Comparison of ENCODE assay signal across 8 cellular contexts in the genomic region with DNA sequence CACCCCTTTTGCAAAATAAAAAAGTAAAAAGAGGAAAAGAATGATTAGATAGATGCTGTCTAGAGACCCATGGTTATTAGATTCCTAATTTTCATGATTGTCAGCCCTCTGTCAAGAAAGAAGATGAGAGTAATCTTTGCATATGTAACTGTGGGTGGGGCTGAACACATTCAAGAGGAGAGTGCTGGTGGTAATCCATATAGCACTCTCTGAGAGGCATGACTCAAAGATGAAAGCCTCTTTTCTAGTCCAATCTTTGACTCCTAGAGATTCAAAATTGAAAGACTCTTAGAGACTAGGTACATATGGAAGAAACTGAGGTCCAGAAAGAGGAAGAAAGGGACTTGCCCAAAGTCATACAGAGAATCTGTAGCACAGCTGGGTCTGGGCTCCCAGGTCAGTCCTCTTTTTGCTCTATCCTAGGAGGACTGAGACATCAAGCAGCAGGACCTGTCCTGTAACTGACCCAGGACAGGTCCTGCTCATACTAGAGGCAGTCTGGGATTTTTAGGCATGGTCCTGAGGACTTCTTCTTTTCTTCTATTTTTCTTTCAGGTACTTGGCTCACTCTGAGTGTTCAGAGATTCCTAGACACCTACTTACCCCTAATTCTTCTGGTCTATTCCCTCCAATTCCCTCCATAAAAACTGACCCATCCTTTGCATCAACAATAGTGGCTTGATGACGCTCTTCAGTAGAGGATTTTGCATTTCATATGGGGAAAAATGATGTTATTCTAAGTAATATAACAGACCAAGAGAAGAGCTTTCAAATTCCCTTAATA. TPM values are rescaled to one million over a fixed set of nuclear protein-coding genes. Genes with fewer than 3 reads are reported as not detected.
A peak's percentile ranks its signal among the peaks of the same experiment; 100 is the strongest.
DNase-seq lines count a peak whose midpoint lies in the region; ATAC-seq and TF ChIP-seq lines count a peak whose summit lies in the region.

No MANE protein-coding gene starts in this region.

- peak overlapping the region; percentile 5 for H3K27ac Mint-ChIP-seq in activated naive CD4-positive, alpha-beta T cell treated with anti-CD3 and anti-CD28 coated beads, Interleukin-2, amount 50 U/mL, for 24 hours
- H3K27ac Mint-ChIP-seq in activated naive CD8-positive, alpha-beta T cell treated with anti-CD3 and anti-CD28 coated beads, Interleukin-2, amount 50 U/mL, for 24 hours, result peak overlapping the region; percentile 70

- no peak for TF ChIP-seq CTCF in thoracic aorta (IDR thresholded peaks at IDR 0.05)
- no peak for TF ChIP-seq CTCF in brain microvascular endothelial cell (IDR thresholded peaks at IDR 0.05; ENCODE audit: low read depth, low read length, missing control alignments)
- TF ChIP-seq CTCF in A673 (conservative IDR thresholded peaks at IDR 0.05; ENCODE audit: low read depth, low read length), result no peak

- H3K36me3 Mint-ChIP-seq in activated naive CD4-positive, alpha-beta T cell treated with anti-CD3 and anti-CD28 coated beads, Interleukin-2, amount 50 U/mL, for 24 hours, result no peaks in the 10 kb centered on the region
- H3K36me3 Mint-ChIP-seq in activated naive CD8-positive, alpha-beta T cell treated with anti-CD3 and anti-CD28 coated beads, Interleukin-2, amount 50 U/mL, for 24 hours (ENCODE audit: low read depth), result peaks cover 2% of the 10 kb centered on the region

- no peak overlapping the region for H3K4me3 Mint-ChIP-seq in activated naive CD4-positive, alpha-beta T cell treated with anti-CD3 and anti-CD28 coated beads, Interleukin-2, amount 50 U/mL, for 24 hours
- H3K4me3 Mint-ChIP-seq in activated naive CD8-positive, alpha-beta T cell treated with anti-CD3 and anti-CD28 coated beads, Interleukin-2, amount 50 U/mL, for 24 hours, result peak overlapping the region; percentile 49

- in situ Hi-C loops in brain microvascular endothelial cell (cut with HindIII; ENCODE audit: low pct_ligation_motif_present, low sequenced_read_pairs), result no loop called here

- POLR2A ChIA-PET in A673 (lab: Charles Lee; ENCODE audit: low non-redundant PET), result no interaction called here

- intact Hi-C loops in A673 (cut with micrococcal nuclease; ENCODE audit: unreplicated experiment), result no loop called here

- peak; percentile 29 for ATAC-seq in HG03095 (IDR thresholded peaks at IDR 0.05; ENCODE audit: unreplicated experiment)
- ATAC-seq in activated naive CD8-positive, alpha-beta T cell treated with anti-CD3 and anti-CD28 coated beads, Interleukin-2, amount 50 U/mL, for 24 hours, result peak; percentile 43
- no peak for ATAC-seq in thoracic aorta (ENCODE audit: insufficient number of reproducible peaks, low FRiP score, low read depth)

- H3K4me1 ChIP-seq in thoracic aorta (ENCODE audit: control insufficient read depth in 1 of 2, low read depth in 2 of 2) (no peaks in the 10 kb centered on the region), A673 (ENCODE audit: insufficient read depth, low read length, poor library complexity, severe bottlenecking) (no peaks in the 10 kb centered on the region)

- no peak overlapping the region for H3K27ac ChIP-seq in thoracic aorta
- H3K27ac ChIP-seq in brain microvascular endothelial cell, result no peak overlapping the region
- no peak overlapping the region for H3K27ac ChIP-seq in A673 (ENCODE audit: low read depth, low read length, poor library complexity, severe bottlenecking)

- BruUV-seq in A673 (replicated peaks; lab: Mats Ljungman, UMichigan), result no TSS peak

- H3K27me3 ChIP-seq in thoracic aorta (replicated peaks; ENCODE audit: insufficient read depth) (no peaks in the 10 kb centered on the region), brain microvascular endothelial cell (replicated peaks) (no peaks in the 10 kb centered on the region), A673 (replicated peaks; ENCODE audit: insufficient read depth, low read depth, low read length, poor library complexity) (no peaks in the 10 kb centered on the region)

- CTCF ChIA-PET in A673 (lab: Charles Lee), result no interaction called here

- H3K27me3 Mint-ChIP-seq in activated naive CD4-positive, alpha-beta T cell treated with anti-CD3 and anti-CD28 coated beads, Interleukin-2, amount 50 U/mL, for 24 hours, result no peaks in the 10 kb centered on the region
- no peaks in the 10 kb centered on the region for H3K27me3 Mint-ChIP-seq in activated naive CD8-positive, alpha-beta T cell treated with anti-CD3 and anti-CD28 coated beads, Interleukin-2, amount 50 U/mL, for 24 hours

- H3K4me1 Mint-ChIP-seq in activated naive CD4-positive, alpha-beta T cell treated with anti-CD3 and anti-CD28 coated beads, Interleukin-2, amount 50 U/mL, for 24 hours, result peaks cover 85% of the 10 kb centered on the region
- H3K4me1 Mint-ChIP-seq in activated naive CD8-positive, alpha-beta T cell treated with anti-CD3 and anti-CD28 coated beads, Interleukin-2, amount 50 U/mL, for 24 hours, result peaks cover 90% of the 10 kb centered on the region

- no peaks in the 10 kb centered on the region for H3K9me3 ChIP-seq in thoracic aorta
- no peaks in the 10 kb centered on the region for H3K9me3 ChIP-seq in A673 (ENCODE audit: low read depth, low read length, poor library complexity, severe bottlenecking)

- no peaks in the 10 kb centered on the region for H3K36me3 ChIP-seq in thoracic aorta
- H3K36me3 ChIP-seq in brain microvascular endothelial cell (replicated peaks), result no peaks in the 10 kb centered on the region
- no peaks in the 10 kb centered on the region for H3K36me3 ChIP-seq in A673 (ENCODE audit: insufficient read depth, low read length, poor library complexity, severe bottlenecking)

- no peaks in the 10 kb centered on the region for H3K9me3 Mint-ChIP-seq in activated naive CD4-positive, alpha-beta T cell treated with anti-CD3 and anti-CD28 coated beads, Interleukin-2, amount 50 U/mL, for 24 hours
- no peaks in the 10 kb centered on the region for H3K9me3 Mint-ChIP-seq in activated naive CD8-positive, alpha-beta T cell treated with anti-CD3 and anti-CD28 coated beads, Interleukin-2, amount 50 U/mL, for 24 hours

- DNase-seq in activated naive CD4-positive, alpha-beta T cell treated with Interleukin-2 at 50 U/mL for 16 hours, result no peak
- no peak for DNase-seq in activated naive CD8-positive, alpha-beta T cell treated with anti-CD3 and anti-CD28 coated beads, Interleukin-2, amount 50 U/mL, for 24 hours
- no peak for DNase-seq in thoracic aorta (ENCODE audit: low spot score)
- DNase-seq in nucleus accumbens (lab: John Stamatoyannopoulos, UW), result no peak
- no peak for DNase-seq in brain microvascular endothelial cell
- DNase-seq in A673 (ENCODE audit: low spot score), result no peak

- H3K4me3 ChIP-seq in thoracic aorta (peak overlapping the region; percentile 28), brain microvascular endothelial cell (ENCODE audit: low read depth, low read length) (no peak overlapping the region), A673 (ENCODE audit: low read depth, low read length, poor library complexity, severe bottlenecking) (no peak overlapping the region)

RNA-seq across cellular contexts. Expression of a gene that starts 23.8 kb away (rescaled TPM):
- 100 to 1,000 TPM; 154 to 311 TPM for total RNA-seq in thoracic aorta
- not detected in 2 replicates for total RNA-seq in A673 (2021)

Comparison
In these comparisons a context has a peak if more than half of its experiments do, and no peak if none do; other contexts are left out.
1. RNA of a gene that starts 23.8 kb away (total RNA-seq): 154 to 311 TPM in thoracic aorta; not detected in A673; every median in the first group is over 100 times any median in the second.